In genomic region chr20:58675641-58676040, GRCh38 we compare ENCODE assay signal across 1 cellular context.
TF ChIP-seq lines count a peak whose summit lies in the region.

No MANE protein-coding gene starts in this region.

TF ChIP-seq in GM23338, 12 proteins besides CTCF, POLR2A, EP300 and RAD21:
- no peak for TF ChIP-seq POLR2AphosphoS5 (IDR thresholded peaks at IDR 0.05; ENCODE audit: low read depth)
- no peak for TF ChIP-seq ZNF462 (CRISPR knock-in tag; IDR thresholded peaks at IDR 0.05)
- TF ChIP-seq EZH2phosphoT487 (IDR thresholded peaks at IDR 0.05; ENCODE audit: unreplicated experiment) = no peak
- TF ChIP-seq ETS1 (IDR thresholded peaks at IDR 0.05) = no peak
- no peak for TF ChIP-seq ZNF331 (CRISPR knock-in tag; IDR thresholded peaks at IDR 0.05; ENCODE audit: low read depth)
- no peak for TF ChIP-seq ZNF114 (CRISPR knock-in tag; IDR thresholded peaks at IDR 0.05)
- no peak for TF ChIP-seq REST (IDR thresholded peaks at IDR 0.05; ENCODE audit: unreplicated experiment)
- TF ChIP-seq STAT1 (IDR thresholded peaks at IDR 0.05; ENCODE audit: unreplicated experiment) = no peak
- no peak for TF ChIP-seq CREB1 (CRISPR knock-in tag; IDR thresholded peaks at IDR 0.05; ENCODE audit: low read depth)
- TF ChIP-seq NANOG (IDR thresholded peaks at IDR 0.05; ENCODE audit: borderline replicate concordance) = no peak
- no peak for TF ChIP-seq JUNB (IDR thresholded peaks at IDR 0.05; ENCODE audit: unreplicated experiment)
